1 cellular context compared by ENCODE assay signal in the genomic region with DNA sequence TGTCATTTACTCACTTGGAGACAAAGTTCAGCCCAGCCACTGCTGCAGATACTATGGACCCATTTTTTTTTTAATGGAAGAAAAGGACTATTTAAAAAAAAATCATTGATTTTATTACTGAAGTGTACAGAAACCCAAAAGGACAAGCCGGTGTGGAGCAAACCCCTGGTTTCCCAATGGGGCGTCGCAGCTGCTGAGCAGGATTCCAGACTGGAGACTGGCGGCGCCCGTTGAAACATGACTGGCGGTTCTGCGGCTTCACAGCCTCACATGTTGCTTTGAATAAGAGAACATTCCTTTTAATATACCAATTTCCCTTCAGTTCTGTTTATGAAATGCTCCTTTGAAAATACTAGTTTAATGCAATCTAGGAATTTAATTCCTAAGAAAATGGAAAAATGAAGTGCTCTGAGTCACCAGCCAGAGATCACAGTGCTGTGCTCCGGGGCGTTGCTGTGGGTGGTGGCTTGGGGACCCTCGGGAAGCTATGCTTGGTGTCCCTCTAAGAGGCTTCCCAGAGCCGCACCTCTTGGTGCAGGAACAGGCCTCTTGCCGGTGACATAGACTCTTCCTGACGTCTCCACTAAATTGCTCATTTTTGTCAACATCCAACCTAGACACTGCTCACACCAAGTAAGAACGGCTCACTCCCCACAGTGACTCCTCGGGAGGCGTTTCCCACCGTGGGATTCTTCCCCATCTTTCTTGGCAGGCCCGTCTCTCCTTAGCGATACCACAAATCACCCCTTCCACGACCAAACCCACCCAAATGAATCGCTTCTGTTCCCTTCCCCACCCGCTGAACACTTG.
TF ChIP-seq lines count a peak whose summit lies in the region.

No MANE protein-coding gene starts in this region.

TF ChIP-seq in K562, 482 proteins besides CTCF, POLR2A, EP300 and RAD21:
- TF ChIP-seq ZNF584 (CRISPR knock-in tag; IDR thresholded peaks at IDR 0.05; ENCODE audit: low read depth), result no peak
- TF ChIP-seq EZH2 (IDR thresholded peaks at IDR 0.05; ENCODE audit: borderline replicate concordance, low read depth, low read length), result peak; percentile 85; the same call in 1 of the 2 replicates
TF ChIP-seq in K562: peak in this region for 1.
